8 cellular contexts compared by ENCODE assay signal in the genomic region with DNA sequence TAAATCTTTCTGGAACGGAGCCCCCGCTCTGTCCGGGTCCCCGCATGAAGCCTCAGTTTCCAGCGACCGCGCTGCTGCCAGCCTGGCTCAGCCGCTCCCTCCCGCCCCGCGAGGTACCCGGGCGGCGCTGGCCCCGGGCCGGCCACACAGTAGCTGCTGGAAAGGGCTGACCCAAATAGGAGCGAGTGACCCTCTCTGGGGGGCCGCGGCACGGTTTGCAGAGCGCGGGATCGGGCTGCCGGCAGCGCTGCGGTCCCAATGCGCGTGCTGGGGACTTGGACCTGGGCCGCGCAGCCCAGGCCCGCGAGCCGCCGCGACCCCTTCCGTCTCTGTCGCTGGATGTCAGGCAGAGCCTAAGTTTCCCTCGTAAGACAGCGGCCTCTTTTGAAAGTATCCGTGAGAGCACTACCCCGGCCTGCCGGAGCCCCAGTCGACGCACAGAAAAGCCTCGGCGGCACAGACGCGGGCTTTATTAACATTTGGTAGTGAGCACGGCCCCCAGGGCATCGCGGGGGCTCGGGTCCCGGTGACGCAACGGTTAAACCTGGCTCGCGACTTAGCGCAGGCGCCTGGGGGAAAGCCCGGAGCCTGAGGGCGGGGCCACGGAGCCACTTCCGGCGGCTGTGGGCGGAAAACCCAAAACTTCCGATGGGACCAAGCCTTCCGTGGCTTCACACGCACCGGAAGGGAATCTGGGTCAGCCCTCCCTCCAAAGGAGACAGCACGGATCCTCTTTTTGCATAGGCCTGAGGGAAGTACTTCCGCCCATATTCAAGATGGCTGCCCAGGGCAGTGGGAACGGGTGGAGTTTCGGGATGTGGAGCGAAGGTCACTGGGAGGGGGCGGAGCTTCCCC. TPM values are rescaled to one million over a fixed set of nuclear protein-coding genes. Genes with fewer than 3 reads are reported as not detected.
A peak's percentile ranks its signal among the peaks of the same experiment; 100 is the strongest.
DNase-seq lines count a peak whose midpoint lies in the region; ATAC-seq, FAIRE-seq and TF ChIP-seq lines count a peak whose summit lies in the region.

No MANE protein-coding gene starts in this region.

- H3K4me3 ChIP-seq in HUES48 (ENCODE audit: low read depth, low read length) (peak overlapping the region; percentile 94), NT2/D1 (ENCODE audit: insufficient read length, low read depth) (peak overlapping the region; percentile 95), mesodermal cell (ENCODE audit: extremely low read depth, insufficient read depth, low read length, poor library complexity, severe bottlenecking) (peak overlapping the region; percentile 56)

- TF ChIP-seq CTCF in Calu3 (IDR thresholded peaks at IDR 0.05; ENCODE audit: unreplicated experiment): no peak

- BruUV-seq in Calu3 (replicated peaks; lab: Mats Ljungman, UMichigan): TSS peak; percentile 41

- peak; percentile 97 for DNase-seq in Calu3
- DNase-seq in NT2/D1 (ENCODE audit: low read depth, low spot score): peak; percentile 99
- peak; percentile 96 for DNase-seq in activated CD8-positive, alpha-beta memory T cell treated with anti-CD3 and anti-CD28 coated beads, Interleukin-2, amount 50 U/mL, for 24 hours (ENCODE audit: extremely low read depth)
- DNase-seq in stimulated activated CD8-positive, alpha-beta memory T cell treated with anti-CD3 and anti-CD28 coated beads, Interleukin-15, amount 100 ng/mL, for 24 hours (ENCODE audit: low read depth): peak; percentile 92

- ATAC-seq in GM21423 (IDR thresholded peaks at IDR 0.05; ENCODE audit: unreplicated experiment): peak; percentile 64

- H3K27ac ChIP-seq in HUES48 (ENCODE audit: low read depth, low read length) (peak overlapping the region; percentile 96), mesodermal cell (ENCODE audit: low read depth, low read length, severe bottlenecking) (peak overlapping the region; percentile 98)

- no peaks in the 10 kb centered on the region for H3K27me3 ChIP-seq in HUES48 (ENCODE audit: control insufficient read depth, insufficient read depth, low read length)
- no peaks in the 10 kb centered on the region for H3K27me3 ChIP-seq in NT2/D1 (ENCODE audit: insufficient read depth, insufficient read length)

- H3K4me3 Mint-ChIP-seq in Calu3 (ENCODE audit: low read depth, unreplicated experiment): peak overlapping the region; percentile 94

- peak; percentile 95 for FAIRE-seq in endometrium (lab: Jason Lieb, UNC)

- CTCF ChIA-PET in Calu3 (lab: Charles Lee): interaction anchor here (0.6 to 2.6 kb wide), 9 partner anchors 18 to 1064 kb away, joined by 3 to 17 read pairs (median 4); a partner anchor contains a TSS

- H3K27ac Mint-ChIP-seq in Calu3 (ENCODE audit: unreplicated experiment): peak overlapping the region; percentile 97

- intact Hi-C loops in Calu3 (cut with micrococcal nuclease; ENCODE audit: unreplicated experiment): loop anchor here (2.0 kb wide), 1 partner anchor 35 kb away; a partner anchor contains a TSS

- H3K36me3 Mint-ChIP-seq in Calu3 (ENCODE audit: insufficient read depth, unreplicated experiment): peaks cover 59% of the 10 kb centered on the region

- peak overlapping the region; percentile 83 for H3K9ac ChIP-seq in HUES48 (ENCODE audit: low read depth, low read length)
- peak overlapping the region; percentile 90 for H3K9ac ChIP-seq in NT2/D1 (ENCODE audit: insufficient read length, low read depth)

- no peaks in the 10 kb centered on the region for H3K9me3 ChIP-seq in HUES48 (ENCODE audit: control insufficient read depth, insufficient read depth, low read length)
- no peaks in the 10 kb centered on the region for H3K9me3 ChIP-seq in NT2/D1 (ENCODE audit: insufficient read depth, low read length)
- no peaks in the 10 kb centered on the region for H3K9me3 ChIP-seq in mesodermal cell (ENCODE audit: control insufficient read depth, low read length)

- H3K36me3 ChIP-seq in HUES48 (ENCODE audit: control insufficient read depth, insufficient read depth, low read length): peaks cover 27% of the 10 kb centered on the region
- peaks cover 44% of the 10 kb centered on the region for H3K36me3 ChIP-seq in NT2/D1 (ENCODE audit: insufficient read depth, insufficient read length, low read length)
- peaks cover 40% of the 10 kb centered on the region for H3K36me3 ChIP-seq in mesodermal cell (ENCODE audit: control insufficient read depth, insufficient read depth, low read length)

- H3K4me1 Mint-ChIP-seq in Calu3 (ENCODE audit: low read depth, unreplicated experiment): peaks cover 18% of the 10 kb centered on the region

- 0% methylated on average over 70 to 74 of the region's 75 CpGs for WGBS in mesodermal cell (ENCODE audit: insufficient coverage in 2 of 2), 2 experiments

- no peaks in the 10 kb centered on the region for H3K27me3 Mint-ChIP-seq in Calu3 (ENCODE audit: unreplicated experiment)

- H3K4me1 ChIP-seq in HUES48 (ENCODE audit: control insufficient read depth, insufficient read depth, low read length): peaks cover 12% of the 10 kb centered on the region
- peaks cover 14% of the 10 kb centered on the region for H3K4me1 ChIP-seq in NT2/D1 (ENCODE audit: insufficient read depth, insufficient read length)
- H3K4me1 ChIP-seq in mesodermal cell (ENCODE audit: control insufficient read depth, insufficient read depth, low read length, poor library complexity, severe bottlenecking): peaks cover 19% of the 10 kb centered on the region

- H3K9me3 Mint-ChIP-seq in Calu3 (ENCODE audit: low read depth, unreplicated experiment): no peaks in the 10 kb centered on the region

RNA-seq across cellular contexts. Expression of a gene that starts 14.9 kb away (rescaled TPM):
- 30.2 and 33.6 TPM in 2 replicates for total RNA-seq in Calu3 (2022)
- polyA plus RNA-seq in mesodermal cell (2013, experiment 1 of 2): 48.0 TPM
- polyA plus RNA-seq in mesodermal cell (2013, experiment 2 of 2): 44.6 TPM

RNA-seq across cellular contexts. Expression of a gene that starts 16.0 kb away (rescaled TPM):
- total RNA-seq in Calu3 (2022): 33.3 and 37.0 TPM in 2 replicates
- 34.8 TPM for polyA plus RNA-seq in mesodermal cell (2013, experiment 1 of 2)
- 29.7 TPM for polyA plus RNA-seq in mesodermal cell (2013, experiment 2 of 2)

RNA-seq across cellular contexts. Expression of a gene that starts 18.3 kb away (rescaled TPM):
- total RNA-seq in Calu3 (2022): 35.9 and 39.5 TPM in 2 replicates
- polyA plus RNA-seq in mesodermal cell (2013, experiment 1 of 2): 31.8 TPM
- 29.5 TPM for polyA plus RNA-seq in mesodermal cell (2013, experiment 2 of 2)

RNA-seq across cellular contexts. Expression of a gene that starts 21.5 kb away (rescaled TPM):
- not detected in 2 replicates for total RNA-seq in Calu3 (2022)
- polyA plus RNA-seq in mesodermal cell (2013, experiment 1 of 2): not detected
- polyA plus RNA-seq in mesodermal cell (2013, experiment 2 of 2): not detected

RNA-seq across cellular contexts. Expression of a gene that starts 22.9 kb away (rescaled TPM):
- 276 and 334 TPM in 2 replicates for total RNA-seq in Calu3 (2022)
- 310 TPM for polyA plus RNA-seq in mesodermal cell (2013, experiment 1 of 2)
- polyA plus RNA-seq in mesodermal cell (2013, experiment 2 of 2): 253 TPM

Comparison
In these comparisons a context has a peak if more than half of its experiments do, and no peak if none do; other contexts are left out.
1. Peak in every context shown above with its lines: DNase-seq, ATAC-seq, H3K4me3 ChIP-seq and H3K27ac ChIP-seq.